In genomic region chrX:74550295-74550802, GRCh38 we compare ENCODE assay signal across 8 cellular contexts.
DNase-seq lines count a peak whose midpoint lies in the region; ATAC-seq and TF ChIP-seq lines count a peak whose summit lies in the region.

No MANE protein-coding gene starts in this region.

- peak overlapping the region; percentile 25 for H3K4me3 Mint-ChIP-seq in natural killer cell
- H3K4me3 Mint-ChIP-seq in stimulated activated naive B cell treated with anti-CD40 and anti-IgM and Interleukin-4, amounts not matched to agents 10 μg/mL and 1 μg/mL and 100 μg/mL, for 72 hours, result peak overlapping the region; percentile 21 to 35

- no peak for TF ChIP-seq POLR2A in erythroblast (IDR thresholded peaks at IDR 0.05; ENCODE audit: low read length)

- TF ChIP-seq CTCF in natural killer cell (IDR thresholded peaks at IDR 0.05), result peak; percentile 92

- ATAC-seq in GM21737 (IDR thresholded peaks at IDR 0.05; ENCODE audit: unreplicated experiment) (peak; percentile 82), natural killer cell (peak; percentile 97 to 99 (median 98))
- ATAC-seq in stimulated activated naive B cell treated with anti-CD40 and anti-IgM and Interleukin-4, amounts not matched to agents 10 μg/mL and 1 μg/mL and 100 μg/mL, for 72 hours (replicated peaks), result peak; percentile 91 to 95

- peaks cover 0 to 5% of the 10 kb centered on the region in 2 donors for H3K27me3 Mint-ChIP-seq in natural killer cell (ENCODE audit: low read depth in 2 of 2)
- H3K27me3 Mint-ChIP-seq in stimulated activated naive B cell treated with anti-CD40 and anti-IgM and Interleukin-4, amounts not matched to agents 10 μg/mL and 1 μg/mL and 100 μg/mL, for 72 hours, result no peaks in the 10 kb centered on the region

- no peaks in the 10 kb centered on the region for H3K9me3 Mint-ChIP-seq in natural killer cell
- H3K9me3 Mint-ChIP-seq in stimulated activated naive B cell treated with anti-CD40 and anti-IgM and Interleukin-4, amounts not matched to agents 10 μg/mL and 1 μg/mL and 100 μg/mL, for 72 hours, result peaks cover 0 to 3% of the 10 kb centered on the region in 2 donors

- intact Hi-C loops in natural killer cell (cut with micrococcal nuclease), result loop anchor here (1.0 to 5.0 kb wide), 4 partner anchors 16 to 693 kb away; no protein-coding TSS in a partner anchor

- DNase-seq in DMS153 treated with DMSO at 0.1 percent for 48 hours (lab: John Stamatoyannopoulos, UW; ENCODE audit: unreplicated experiment) (peak; percentile 30), KG1 (lab: John Stamatoyannopoulos, UW) (peak; percentile 42), OCI-M1 (lab: John Stamatoyannopoulos, UW) (peak; percentile 90), activated T-cell treated with anti-CD3 and anti-CD28 coated beads for 24 hours (ENCODE audit: low read depth) (peak; percentile 72), erythroblast (lab: John Stamatoyannopoulos, UW) (peak; percentile 81 to 87), natural killer cell (peak; percentile 79)
- DNase-seq in stimulated activated naive B cell treated with anti-CD40 and anti-IgM and Interleukin-4, amounts not matched to agents 10 μg/mL and 1 μg/mL and 100 μg/mL, for 72 hours, result peak; percentile 75

- no peaks in the 10 kb centered on the region for H3K4me1 Mint-ChIP-seq in natural killer cell
- no peaks in the 10 kb centered on the region for H3K4me1 Mint-ChIP-seq in stimulated activated naive B cell treated with anti-CD40 and anti-IgM and Interleukin-4, amounts not matched to agents 10 μg/mL and 1 μg/mL and 100 μg/mL, for 72 hours

- no peak overlapping the region for H3K27ac Mint-ChIP-seq in natural killer cell
- H3K27ac Mint-ChIP-seq in stimulated activated naive B cell treated with anti-CD40 and anti-IgM and Interleukin-4, amounts not matched to agents 10 μg/mL and 1 μg/mL and 100 μg/mL, for 72 hours, result no peak overlapping the region

- no peaks in the 10 kb centered on the region for H3K36me3 Mint-ChIP-seq in natural killer cell
- no peaks in the 10 kb centered on the region for H3K36me3 Mint-ChIP-seq in stimulated activated naive B cell treated with anti-CD40 and anti-IgM and Interleukin-4, amounts not matched to agents 10 μg/mL and 1 μg/mL and 100 μg/mL, for 72 hours

Comparison
In these comparisons a context has a peak if more than half of its experiments do, and no peak if none do; other contexts are left out.
1. Peak in every context shown above with its lines: DNase-seq and ATAC-seq.
2. DNase-seq: peak in every context shown above with its lines; median percentile 90 in OCI-M1; 84 in erythroblast; 79 in natural killer cell; 75 in stimulated activated naive B cell treated with anti-CD40 and anti-IgM and Interleukin-4, amounts not matched to agents 10 μg/mL and 1 μg/mL and 100 μg/mL, for 72 hours; 72 in activated T-cell treated with anti-CD3 and anti-CD28 coated beads for 24 hours; 42 in KG1; 30 in DMS153 treated with DMSO at 0.1 percent for 48 hours.